Comparison of ENCODE assay signal across 23 cellular contexts in genomic region chr2:144010096-144010495, GRCh38.
A peak's percentile ranks its signal among the peaks of the same experiment; 100 is the strongest.
DNase-seq lines count a peak whose midpoint lies in the region; ATAC-seq, FAIRE-seq and TF ChIP-seq lines count a peak whose summit lies in the region.
"Had no signal": no experiment of that assay in that cellular context is flagged by ENCODE, and none has a peak within 500 bp of the region (broad histone marks: within the 10 kb centered on the region; RNA-seq: fewer than 3 reads in every experiment).

No MANE protein-coding gene starts in this region.

- peak; percentile 89 for FAIRE-seq in keratinocyte (lab: Jason Lieb, UNC)
- FAIRE-seq: A549, GM12891, GM18507 had no signal

- H3K9me3 Mint-ChIP-seq in activated CD4-positive, alpha-beta T cell treated with anti-CD3 and anti-CD28 coated beads for 36 hours (ENCODE audit: low read depth), result no peaks in the 10 kb centered on the region
- H3K9me3 Mint-ChIP-seq: CD4-positive, alpha-beta T cell; CD8-positive, alpha-beta memory T cell; GM23338; H9 had no signal

- ATAC-seq in activated CD4-positive, alpha-beta T cell treated with anti-CD3 and anti-CD28 coated beads for 36 hours, result no peak
- ATAC-seq: A549, GM23338, HCT116 had no signal

- CTCF ChIA-PET in mammary epithelial cell (lab: Charles Lee; ENCODE audit: low non-redundant PET), result no interaction called here
- CTCF ChIA-PET in activated CD4-positive, alpha-beta T cell treated with anti-CD3 and anti-CD28 coated beads for 36 hours (lab: Charles Lee), result interaction anchor here (0.5 to 1.7 kb wide), 3 partner anchors 10 to 321 kb away, joined by 3 to 5 read pairs (median 3); no protein-coding TSS in a partner anchor

- intact Hi-C loops in mammary epithelial cell (cut with micrococcal nuclease) (no loop called here), breast epithelium (cut with DNase I; ENCODE audit: low total_unique reads) (no loop called here)
- intact Hi-C loops in activated CD4-positive, alpha-beta T cell treated with anti-CD3 and anti-CD28 coated beads for 36 hours (cut with DNase I, micrococcal nuclease), result no loop called here

- H3K27ac ChIP-seq in mammary epithelial cell (ENCODE audit: insufficient read depth, low read depth, low read length) (no peak overlapping the region), breast epithelium (no peak overlapping the region), keratinocyte (ENCODE audit: control insufficient read depth, insufficient read depth, low read length) (peak overlapping the region; percentile 60)
- H3K27ac ChIP-seq: A549; BLaER1 treated with 17β-estradiol and CSF1 and Interleukin-3, amounts not matched to agents 10 nM and 100 nM had no signal

- dilution Hi-C loops in mammary epithelial cell (cut with HindIII; ENCODE audit: low sequenced_read_pairs), result no loop called here
- dilution Hi-C loops in keratinocyte (cut with MboI; ENCODE audit: extremely low pct_ligation_motif_present, low sequenced_read_pairs), result no loop called here

- DNase-seq in mammary epithelial cell (peak; percentile 32), breast epithelium (ENCODE audit: low spot score in 2 of 2) (no peak), epithelial cell of esophagus (ENCODE audit: low read depth) (peak; percentile 85), keratinocyte (ENCODE audit: low read depth, low spot score) (peak; percentile 41), cortex of kidney (lab: John Stamatoyannopoulos, UW) (no peak)
- DNase-seq in activated CD4-positive, alpha-beta T cell treated with anti-CD3 and anti-CD28 coated beads for 36 hours, result no peak
- DNase-seq: 8988T; ACHN; AML-193; BE2C; CD4-positive, alpha-beta T cell; CD8-positive, alpha-beta memory T cell; DMS53; DMS79 treated with DMSO at 0.1 percent for 48 hours; GF-D8; H9 had no signal

- no peak overlapping the region for H3K27ac Mint-ChIP-seq in activated CD4-positive, alpha-beta T cell treated with anti-CD3 and anti-CD28 coated beads for 36 hours
- H3K27ac Mint-ChIP-seq: CD14-positive monocyte; CD4-positive, alpha-beta T cell; CD8-positive, alpha-beta memory T cell; GM23338; H9 had no signal

- H3K36me3 ChIP-seq in mammary epithelial cell (ENCODE audit: insufficient read depth, low read length), result no peaks in the 10 kb centered on the region
- H3K36me3 ChIP-seq in breast epithelium, result no peaks in the 10 kb centered on the region
- no peaks in the 10 kb centered on the region for H3K36me3 ChIP-seq in keratinocyte (ENCODE audit: control insufficient read depth in 2 of 2, extremely low read depth in 1 of 2, insufficient read depth in 2 of 2, low read length in 2 of 2)
- H3K36me3 ChIP-seq: BE2C had no signal

- H3K27me3 Mint-ChIP-seq in activated CD4-positive, alpha-beta T cell treated with anti-CD3 and anti-CD28 coated beads for 36 hours, result no peaks in the 10 kb centered on the region
- H3K27me3 Mint-ChIP-seq: CD4-positive, alpha-beta T cell; CD8-positive, alpha-beta memory T cell had no signal

- POLR2A ChIA-PET in activated CD4-positive, alpha-beta T cell treated with anti-CD3 and anti-CD28 coated beads for 36 hours (lab: Charles Lee), result no interaction called here

- H3K4me3 Mint-ChIP-seq in activated CD4-positive, alpha-beta T cell treated with anti-CD3 and anti-CD28 coated beads for 36 hours, result no peak overlapping the region
- H3K4me3 Mint-ChIP-seq: CD14-positive monocyte; CD4-positive, alpha-beta T cell; CD8-positive, alpha-beta memory T cell; GM23338; H9 had no signal

- BruUV-seq in mammary epithelial cell (replicated peaks; lab: Mats Ljungman, UMichigan), result no TSS peak

- H3K4me1 ChIP-seq in mammary epithelial cell (ENCODE audit: insufficient read depth, low read length) (peaks cover 24% of the 10 kb centered on the region), breast epithelium (no peaks in the 10 kb centered on the region), keratinocyte (ENCODE audit: control insufficient read depth, extremely low read depth, insufficient read depth, low read length) (peaks cover 38% of the 10 kb centered on the region)
- H3K4me1 ChIP-seq: BE2C had no signal

- TF ChIP-seq CTCF in mammary epithelial cell (conservative IDR thresholded peaks at IDR 0.05 in 1 of 2, IDR thresholded peaks at IDR 0.05 in 1 of 2; ENCODE audit: extremely low read depth in 1 of 2, insufficient read depth in 1 of 2, low read depth in 1 of 2, low read length in 2 of 2) (no peak), breast epithelium (IDR thresholded peaks at IDR 0.05) (no peak), epithelial cell of esophagus (IDR thresholded peaks at IDR 0.05; ENCODE audit: insufficient read depth, low read depth, low read length, missing control alignments) (no peak), keratinocyte (optimal IDR thresholded peaks at IDR 0.05 in 1 of 3, IDR thresholded peaks at IDR 0.05 in 1 of 3, conservative IDR thresholded peaks at IDR 0.05 in 1 of 3; ENCODE audit: extremely low read depth in 1 of 3, insufficient read depth in 2 of 3, low read length in 3 of 3) (no peak)

- H4K20me1 ChIP-seq in mammary epithelial cell (ENCODE audit: insufficient read depth, low read length) (no peaks in the 10 kb centered on the region), keratinocyte (ENCODE audit: control insufficient read depth, extremely low read depth, insufficient read depth, low read length) (no peaks in the 10 kb centered on the region)
- H4K20me1 ChIP-seq: BLaER1 treated with 17β-estradiol and CSF1 and Interleukin-3, amounts not matched to agents 10 nM and 100 nM had no signal

- no peak overlapping the region for H3K4me3 ChIP-seq in mammary epithelial cell (replicated peaks in 1 of 3; ENCODE audit: insufficient read depth in 1 of 3, low read depth in 2 of 3, low read length in 3 of 3)
- H3K4me3 ChIP-seq in breast epithelium, result no peak overlapping the region
- H3K4me3 ChIP-seq in epithelial cell of esophagus (ENCODE audit: low read length), result no peak overlapping the region
- H3K4me3 ChIP-seq in keratinocyte (ENCODE audit: control insufficient read depth in 2 of 3, extremely low read depth in 1 of 3, insufficient read depth in 2 of 3, low read depth in 1 of 3, low read length in 3 of 3), result no peak overlapping the region
- H3K4me3 ChIP-seq: A549; BLaER1 treated with 17β-estradiol and CSF1 and Interleukin-3, amounts not matched to agents 10 nM and 100 nM; GM23338 had no signal

- TF ChIP-seq POLR2A in breast epithelium (IDR thresholded peaks at IDR 0.05), result no peak

- H3K9ac ChIP-seq in mammary epithelial cell (ENCODE audit: insufficient read depth, low read length), result no peak overlapping the region
- no peak overlapping the region for H3K9ac ChIP-seq in keratinocyte (ENCODE audit: control insufficient read depth, extremely low read depth, insufficient read depth, low read length)
- H3K9ac ChIP-seq: BLaER1 treated with 17β-estradiol and CSF1 and Interleukin-3, amounts not matched to agents 10 nM and 100 nM had no signal

- H3K27me3 ChIP-seq in mammary epithelial cell (ENCODE audit: insufficient read depth, low read length), result no peaks in the 10 kb centered on the region
- no peaks in the 10 kb centered on the region for H3K27me3 ChIP-seq in breast epithelium
- no peaks in the 10 kb centered on the region for H3K27me3 ChIP-seq in keratinocyte (ENCODE audit: control insufficient read depth, extremely low read depth, insufficient read depth, low read length)
- H3K27me3 ChIP-seq: BE2C; BLaER1 treated with 17β-estradiol and CSF1 and Interleukin-3, amounts not matched to agents 10 nM and 100 nM had no signal

- no peaks in the 10 kb centered on the region for H3K9me3 ChIP-seq in mammary epithelial cell (replicated peaks; ENCODE audit: insufficient read depth, low read length)
- H3K9me3 ChIP-seq in breast epithelium, result no peaks in the 10 kb centered on the region
- H3K9me3 ChIP-seq in keratinocyte (ENCODE audit: control insufficient read depth, low read depth, low read length), result no peaks in the 10 kb centered on the region
- H3K9me3 ChIP-seq: A549; BE2C; BLaER1 treated with 17β-estradiol and CSF1 and Interleukin-3, amounts not matched to agents 10 nM and 100 nM had no signal

- H3K79me2 ChIP-seq in mammary epithelial cell (ENCODE audit: insufficient read depth, low read length) (no peaks in the 10 kb centered on the region), keratinocyte (ENCODE audit: control insufficient read depth, insufficient read depth, low read length) (no peaks in the 10 kb centered on the region)

- H3K36me3 Mint-ChIP-seq in activated CD4-positive, alpha-beta T cell treated with anti-CD3 and anti-CD28 coated beads for 36 hours (ENCODE audit: low read depth), result peaks cover 1% of the 10 kb centered on the region

- in situ Hi-C loops in mammary epithelial cell (cut with MboI; ENCODE audit: low sequenced_read_pairs in 2 of 2), result no loop called here

- no peaks in the 10 kb centered on the region for H3K4me1 Mint-ChIP-seq in activated CD4-positive, alpha-beta T cell treated with anti-CD3 and anti-CD28 coated beads for 36 hours
- H3K4me1 Mint-ChIP-seq: CD14-positive monocyte, GM23338 had no signal

- H3K4me2 ChIP-seq in mammary epithelial cell (ENCODE audit: insufficient read depth, low read depth, low read length) (peak overlapping the region; percentile 0), keratinocyte (ENCODE audit: control insufficient read depth, extremely low read depth, insufficient read depth, low read depth, low read length) (peak overlapping the region; percentile 19)
- H3K4me2 ChIP-seq: A549; BLaER1 treated with 17β-estradiol and CSF1 and Interleukin-3, amounts not matched to agents 10 nM and 100 nM; GM23338 had no signal

- H2AFZ ChIP-seq in mammary epithelial cell (ENCODE audit: low read depth, low read length) (peak overlapping the region; percentile 9), keratinocyte (ENCODE audit: control insufficient read depth, low read length) (peak overlapping the region; percentile 19)
- H2AFZ ChIP-seq: GM23338 had no signal

- no peaks in the 10 kb centered on the region for H3K9me1 ChIP-seq in keratinocyte (ENCODE audit: control insufficient read depth, extremely low read depth, insufficient read depth, low read length)

Comparison
In these comparisons a context has a peak if more than half of its experiments do, and no peak if none do; other contexts are left out.
1. DNase-seq: peak in mammary epithelial cell (single experiment), epithelial cell of esophagus (single experiment) and keratinocyte (single experiment); none in breast epithelium (0 of 2), activated CD4-positive, alpha-beta T cell treated with anti-CD3 and anti-CD28 coated beads for 36 hours (single experiment) and cortex of kidney (single experiment).